1 cellular context compared by ENCODE assay signal in the genomic region with DNA sequence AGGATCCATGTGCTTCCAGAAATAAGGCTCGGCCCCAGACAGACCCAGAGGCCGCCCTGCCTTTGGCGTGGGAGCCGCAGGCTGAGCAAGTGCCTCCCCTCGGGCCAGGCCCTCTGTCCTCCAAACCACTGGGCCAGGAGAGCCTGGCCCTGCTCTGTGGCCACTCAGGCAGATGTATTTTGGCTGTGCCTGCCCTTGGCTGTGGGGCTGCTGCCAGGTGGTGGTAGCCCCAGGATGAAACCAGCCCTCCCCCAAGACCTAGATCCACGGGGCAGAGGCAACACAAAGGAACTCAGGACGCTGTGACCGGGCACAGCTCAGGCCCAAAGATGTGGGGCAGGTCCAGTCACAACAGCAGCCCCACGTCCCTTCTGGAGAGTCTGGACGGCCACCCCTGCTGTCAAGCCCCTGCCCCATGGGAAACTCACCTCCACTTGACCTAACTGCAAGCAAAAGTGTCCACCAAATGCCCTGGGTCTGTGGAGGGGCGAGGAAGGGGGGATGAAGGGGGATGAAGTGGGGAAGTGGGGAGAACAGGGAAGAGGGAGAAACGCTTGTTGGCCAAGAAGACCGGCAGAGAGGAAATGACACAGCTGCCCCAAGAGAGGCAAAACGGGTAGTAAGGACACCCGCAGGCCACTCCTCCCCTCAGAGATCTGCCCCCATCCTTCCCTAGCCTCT.
TF ChIP-seq lines count a peak whose summit lies in the region.

No MANE protein-coding gene starts in this region.

TF ChIP-seq in IMR-90, 13 proteins besides CTCF, POLR2A, EP300 and RAD21 (continued from another document):
- TF ChIP-seq, protein P1, sequence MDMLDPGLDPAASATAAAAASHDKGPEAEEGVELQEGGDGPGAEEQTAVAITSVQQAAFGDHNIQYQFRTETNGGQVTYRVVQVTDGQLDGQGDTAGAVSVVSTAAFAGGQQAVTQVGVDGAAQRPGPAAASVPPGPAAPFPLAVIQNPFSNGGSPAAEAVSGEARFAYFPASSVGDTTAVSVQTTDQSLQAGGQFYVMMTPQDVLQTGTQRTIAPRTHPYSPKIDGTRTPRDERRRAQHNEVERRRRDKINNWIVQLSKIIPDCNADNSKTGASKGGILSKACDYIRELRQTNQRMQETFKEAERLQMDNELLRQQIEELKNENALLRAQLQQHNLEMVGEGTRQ (IDR thresholded peaks at IDR 0.05; ENCODE audit: low read depth, low read length) = no peak
- TF ChIP-seq MXI1 (IDR thresholded peaks at IDR 0.05; ENCODE audit: borderline replicate concordance, low read depth, low read length) (no peak), FOS (IDR thresholded peaks at IDR 0.05; ENCODE audit: low read depth, low read length) (no peak)
- TF ChIP-seq, protein P2, sequence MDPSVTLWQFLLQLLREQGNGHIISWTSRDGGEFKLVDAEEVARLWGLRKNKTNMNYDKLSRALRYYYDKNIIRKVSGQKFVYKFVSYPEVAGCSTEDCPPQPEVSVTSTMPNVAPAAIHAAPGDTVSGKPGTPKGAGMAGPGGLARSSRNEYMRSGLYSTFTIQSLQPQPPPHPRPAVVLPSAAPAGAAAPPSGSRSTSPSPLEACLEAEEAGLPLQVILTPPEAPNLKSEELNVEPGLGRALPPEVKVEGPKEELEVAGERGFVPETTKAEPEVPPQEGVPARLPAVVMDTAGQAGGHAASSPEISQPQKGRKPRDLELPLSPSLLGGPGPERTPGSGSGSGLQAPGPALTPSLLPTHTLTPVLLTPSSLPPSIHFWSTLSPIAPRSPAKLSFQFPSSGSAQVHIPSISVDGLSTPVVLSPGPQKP (IDR thresholded peaks at IDR 0.05; ENCODE audit: borderline replicate concordance, low read depth, low read length) = no peak
